Comparison of ENCODE assay signal across 23 cellular contexts in the genomic region with DNA sequence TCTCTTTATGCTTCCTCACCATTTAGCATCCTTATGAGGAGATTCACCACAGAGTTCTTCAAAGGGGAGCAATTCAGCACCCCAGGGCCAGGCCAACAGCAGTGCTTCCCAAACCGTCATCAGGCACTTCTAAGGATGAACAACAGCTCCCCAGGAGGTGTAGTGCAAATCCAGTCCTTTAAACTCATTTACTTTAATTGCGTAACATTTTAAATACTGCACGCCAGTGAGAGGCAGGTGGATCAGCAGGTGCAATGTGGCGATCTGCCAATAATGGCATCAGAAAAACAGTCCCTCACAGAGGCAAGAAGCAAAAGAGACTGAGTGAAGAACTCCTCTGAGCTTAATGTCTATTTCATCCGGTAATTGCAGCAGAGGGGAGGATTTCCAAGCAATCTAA.
DNase-seq lines count a peak whose midpoint lies in the region; ATAC-seq and TF ChIP-seq lines count a peak whose summit lies in the region.
"Had no signal": no experiment of that assay in that cellular context is flagged by ENCODE, and none has a peak within 500 bp of the region (broad histone marks: within the 10 kb centered on the region; RNA-seq: fewer than 3 reads in every experiment).

No MANE protein-coding gene starts in this region.

- H3K4me1 Mint-ChIP-seq in GM23338 (peaks cover 3% of the 10 kb centered on the region; the same call in 2 of the 3 replicates), HFFc6 (ENCODE audit: low read depth) (no peaks in the 10 kb centered on the region), natural killer cell (no peaks in the 10 kb centered on the region)
- H3K4me1 Mint-ChIP-seq: nephron had no signal

- H3K4me3 Mint-ChIP-seq in GM23338 (no peak overlapping the region), HFFc6 (no peak overlapping the region), natural killer cell (no peak overlapping the region)
- H3K4me3 Mint-ChIP-seq: CD8-positive, alpha-beta T cell; nephron; T-helper 2 cell treated with Interferon-gamma antibody and Interleukin-4, amounts not matched to agents 5 μg/mL and 100 μg/mL, for 36 hours had no signal

- intact Hi-C loops in colonic mucosa (cut with DNase I) (no loop called here), natural killer cell (cut with micrococcal nuclease) (no loop called here)

- peak; percentile 4 for DNase-seq in GM23338 (ENCODE audit: low spot score)
- peak; percentile 95 for DNase-seq in NCI-H146 treated with DMSO at 0.1 percent for 48 hours (lab: John Stamatoyannopoulos, UW; ENCODE audit: unreplicated experiment)
- peak; percentile 72 for DNase-seq in NCI-H2227 treated with DMSO at 0.1 percent for 48 hours (lab: John Stamatoyannopoulos, UW)
- DNase-seq in colonic mucosa, result peak; percentile 29
- no peak for DNase-seq in HFFc6
- DNase-seq in natural killer cell, result no peak
- DNase-seq in stimulated activated CD4-positive, alpha-beta T cell treated with anti-CD3 and anti-CD28 coated beads, Interleukin-4, amount 100 ng/mL, for 4 hours, result no peak
- no peak for DNase-seq in KBM-7
- DNase-seq: activated CD4-positive, alpha-beta T cell treated with anti-CD3 and anti-CD28 coated beads for 1 hour; activated gamma-delta T cell; amniotic stem cell; CD8-positive, alpha-beta T cell; central memory CD4-positive, alpha-beta T cell; effector CD4-positive, alpha-beta T cell; esophagus squamous epithelium; head of caudate nucleus; mesenchymal stem cell; MV-4-11; spleen had no signal

- no peaks in the 10 kb centered on the region for H3K36me3 ChIP-seq in GM23338 (ENCODE audit: insufficient read depth)
- no peaks in the 10 kb centered on the region for H3K36me3 ChIP-seq in colonic mucosa
- H3K36me3 ChIP-seq: esophagus squamous epithelium, SJSA1, spleen had no signal

- no peak overlapping the region for H3K27ac ChIP-seq in GM23338 (ENCODE audit: low read depth)
- no peak overlapping the region for H3K27ac ChIP-seq in colonic mucosa
- H3K27ac ChIP-seq: esophagus squamous epithelium, SJSA1, spleen had no signal

- H3K9me3 Mint-ChIP-seq in GM23338, result no peaks in the 10 kb centered on the region
- peaks cover 52% of the 10 kb centered on the region for H3K9me3 Mint-ChIP-seq in HFFc6
- peaks cover 11 to 19% of the 10 kb centered on the region in 2 donors for H3K9me3 Mint-ChIP-seq in natural killer cell
- H3K9me3 Mint-ChIP-seq: nephron had no signal

- no peak overlapping the region for H3K4me2 ChIP-seq in GM23338

- H3K36me3 Mint-ChIP-seq in GM23338 (ENCODE audit: low read depth), result no peaks in the 10 kb centered on the region
- no peaks in the 10 kb centered on the region; the same call in 1 of the 2 replicates for H3K36me3 Mint-ChIP-seq in HFFc6 (ENCODE audit: low read depth)
- H3K36me3 Mint-ChIP-seq in natural killer cell, result peaks cover 7% of the 10 kb centered on the region
- H3K36me3 Mint-ChIP-seq: CD8-positive, alpha-beta T cell had no signal

- no peak for TF ChIP-seq CTCF in GM23338 (conservative IDR thresholded peaks at IDR 0.05; ENCODE audit: low read depth in 2 of 2)
- no peak for TF ChIP-seq CTCF in colonic mucosa (IDR thresholded peaks at IDR 0.05)
- TF ChIP-seq CTCF in HFFc6 (IDR thresholded peaks at IDR 0.05), result no peak
- no peak for TF ChIP-seq CTCF in natural killer cell (IDR thresholded peaks at IDR 0.05)

- H4K20me1 ChIP-seq in GM23338 (replicated peaks; ENCODE audit: insufficient read depth), result no peaks in the 10 kb centered on the region

- H3K9me2 ChIP-seq in GM23338 (ENCODE audit: insufficient read depth), result no peaks in the 10 kb centered on the region

- H3K27ac Mint-ChIP-seq in GM23338 (no peak overlapping the region), HFFc6 (no peak overlapping the region), natural killer cell (no peak overlapping the region)
- H3K27ac Mint-ChIP-seq: CD8-positive, alpha-beta T cell; nephron; T-helper 2 cell treated with Interferon-gamma antibody and Interleukin-4, amounts not matched to agents 5 μg/mL and 100 μg/mL, for 36 hours had no signal

- no peaks in the 10 kb centered on the region for H3K9me3 ChIP-seq in colonic mucosa
- H3K9me3 ChIP-seq: esophagus squamous epithelium, SJSA1 had no signal

- no peaks in the 10 kb centered on the region for H3F3A ChIP-seq in GM23338 (replicated peaks; ENCODE audit: low read depth)

- no peak; the same call in 2 of the 3 replicates for ATAC-seq in GM23338
- ATAC-seq in natural killer cell, result no peak
- ATAC-seq: CD8-positive, alpha-beta T cell; GM12878 had no signal

- H2AFZ ChIP-seq in GM23338, result no peak overlapping the region

- H3K9ac ChIP-seq in colonic mucosa (ENCODE audit: low read depth in 2 of 2, low read length in 2 of 2), result no peak overlapping the region

- no peaks in the 10 kb centered on the region for H3K27me3 ChIP-seq in GM23338 (ENCODE audit: insufficient read depth)
- no peaks in the 10 kb centered on the region for H3K27me3 ChIP-seq in colonic mucosa
- H3K27me3 ChIP-seq: esophagus squamous epithelium, SJSA1, spleen had no signal

- H3K79me2 ChIP-seq in GM23338 (replicated peaks; ENCODE audit: insufficient read depth), result no peaks in the 10 kb centered on the region

- no peaks in the 10 kb centered on the region; the same call in 1 of the 2 replicates for H3K4me1 ChIP-seq in GM23338 (ENCODE audit: insufficient read depth)
- no peaks in the 10 kb centered on the region for H3K4me1 ChIP-seq in colonic mucosa
- H3K4me1 ChIP-seq: esophagus squamous epithelium, SJSA1, spleen had no signal

- H3K27me3 Mint-ChIP-seq in GM23338 (ENCODE audit: insufficient read depth, low read depth, poor library complexity) (peaks cover 8% of the 10 kb centered on the region), HFFc6 (ENCODE audit: insufficient read depth) (peaks cover 4% of the 10 kb centered on the region; the same call in 1 of the 2 replicates), natural killer cell (ENCODE audit: low read depth in 2 of 2) (no peaks in the 10 kb centered on the region)

- in situ Hi-C loops in KBM-7 (cut with MboI; ENCODE audit: low pct_unique_long_range_greater_than_20kb, low sequenced_read_pairs), result no loop called here

- no peak overlapping the region for H3K4me3 ChIP-seq in GM23338
- no peak overlapping the region for H3K4me3 ChIP-seq in colonic mucosa
- H3K4me3 ChIP-seq: esophagus squamous epithelium, GM12878, SJSA1, spleen had no signal

TF ChIP-seq in GM23338, 12 proteins besides CTCF, POLR2A, EP300 and RAD21:
- TF ChIP-seq REST (IDR thresholded peaks at IDR 0.05; ENCODE audit: unreplicated experiment), result no peak
- TF ChIP-seq CREB1 (CRISPR knock-in tag; IDR thresholded peaks at IDR 0.05; ENCODE audit: low read depth), result no peak
- no peak for TF ChIP-seq EZH2phosphoT487 (IDR thresholded peaks at IDR 0.05; ENCODE audit: unreplicated experiment)
- no peak for TF ChIP-seq EZH2 (IDR thresholded peaks at IDR 0.05; ENCODE audit: low read depth, unreplicated experiment)
- TF ChIP-seq ETS1 (IDR thresholded peaks at IDR 0.05), result no peak
- TF ChIP-seq STAT1 (IDR thresholded peaks at IDR 0.05; ENCODE audit: unreplicated experiment), result no peak
- no peak for TF ChIP-seq ZNF114 (CRISPR knock-in tag; IDR thresholded peaks at IDR 0.05)
- no peak for TF ChIP-seq NANOG (IDR thresholded peaks at IDR 0.05; ENCODE audit: borderline replicate concordance)
- TF ChIP-seq POLR2AphosphoS5 (IDR thresholded peaks at IDR 0.05; ENCODE audit: low read depth), result no peak
- no peak for TF ChIP-seq ZNF331 (CRISPR knock-in tag; IDR thresholded peaks at IDR 0.05; ENCODE audit: low read depth)

Comparison
In these comparisons a context has a peak if more than half of its experiments do, and no peak if none do; other contexts are left out.
1. DNase-seq: peak in GM23338 (single experiment), NCI-H146 treated with DMSO at 0.1 percent for 48 hours (single experiment), NCI-H2227 treated with DMSO at 0.1 percent for 48 hours (single experiment) and colonic mucosa (single experiment); none in HFFc6 (single experiment), natural killer cell (single experiment), stimulated activated CD4-positive, alpha-beta T cell treated with anti-CD3 and anti-CD28 coated beads, Interleukin-4, amount 100 ng/mL, for 4 hours (0 of 2) and KBM-7 (single experiment).